Comparison of ENCODE assay signal across 8 cellular contexts in genomic region chrX:139831689-139832456, GRCh38.
DNase-seq lines count a peak whose midpoint lies in the region; ATAC-seq and TF ChIP-seq lines count a peak whose summit lies in the region.

No MANE protein-coding gene starts in this region.

- H3K27ac ChIP-seq in foreskin keratinocyte (no peak overlapping the region), PC-9 (no peak overlapping the region)

- no peaks in the 10 kb centered on the region for H3K9me3 ChIP-seq in PC-9 (ENCODE audit: insufficient read depth, low read depth)

- H3K36me3 Mint-ChIP-seq in activated CD4-positive, alpha-beta T cell treated with anti-CD3 and anti-CD28 coated beads, Interleukin-2, amount 10 ng/mL, durations not matched to agents 24 days and 14 days (ENCODE audit: low read depth) = no peaks in the 10 kb centered on the region

- CTCF ChIA-PET in PC-9 (lab: Charles Lee) = no interaction called here

- H3K27me3 Mint-ChIP-seq in activated CD4-positive, alpha-beta T cell treated with anti-CD3 and anti-CD28 coated beads, Interleukin-2, amount 10 ng/mL, durations not matched to agents 24 days and 14 days = no peaks in the 10 kb centered on the region

- H3K27ac Mint-ChIP-seq in activated CD4-positive, alpha-beta T cell treated with anti-CD3 and anti-CD28 coated beads, Interleukin-2, amount 10 ng/mL, durations not matched to agents 24 days and 14 days = no peak overlapping the region

- POLR2A ChIA-PET in PC-9 (lab: Charles Lee; ENCODE audit: unreplicated experiment) = no interaction called here

- no peak overlapping the region for H2AFZ ChIP-seq in PC-9

- no peaks in the 10 kb centered on the region for H3K27me3 ChIP-seq in foreskin keratinocyte
- H3K27me3 ChIP-seq in PC-9 (ENCODE audit: insufficient read depth, low read depth) = no peaks in the 10 kb centered on the region

- no peaks in the 10 kb centered on the region for H3K36me3 ChIP-seq in PC-9 (ENCODE audit: low read depth)

- no peak for DNase-seq in activated CD4-positive, alpha-beta T cell treated with anti-CD3 and anti-CD28 coated beads, Interleukin-2, amount 10 ng/mL, durations not matched to agents 24 days and 14 days
- no peak for DNase-seq in activated CD4-positive, alpha-beta T cell treated with anti-CD3 and anti-CD28 coated beads, Interleukin-2, amount 50 U/mL, for 1 hour
- DNase-seq in OCI-M1 (lab: John Stamatoyannopoulos, UW) (peak; percentile 61), glomerular visceral epithelial cell (ENCODE audit: extremely low spot score) (peak; percentile 51), HuH-7 (ENCODE audit: low spot score) (no peak), foreskin keratinocyte (no peak), PC-9 (no peak)

- H3K9me2 ChIP-seq in PC-9 (ENCODE audit: insufficient read depth) = no peaks in the 10 kb centered on the region

- H3K4me2 ChIP-seq in PC-9 = no peak overlapping the region

- no peaks in the 10 kb centered on the region for H3F3A ChIP-seq in PC-9 (ENCODE audit: insufficient read depth, low read depth)

- no TSS peak for BruUV-seq in PC-9 (replicated peaks; lab: Mats Ljungman, UMichigan)

- intact Hi-C loops in activated CD4-positive, alpha-beta T cell treated with anti-CD3 and anti-CD28 coated beads, Interleukin-2, amount 10 ng/mL, durations not matched to agents 24 days and 14 days (cut with micrococcal nuclease) = loop anchor here (5.0 kb wide), 1 partner anchor 100 kb away; the partner anchor contains the start of gene ATP11C
- intact Hi-C loops in PC-9 (cut with micrococcal nuclease; ENCODE audit: unreplicated experiment) = no loop called here

- H3K4me1 ChIP-seq in foreskin keratinocyte = peaks cover 2% of the 10 kb centered on the region
- H3K4me1 ChIP-seq in PC-9 (replicated peaks; ENCODE audit: insufficient read depth) = no peaks in the 10 kb centered on the region

- peak overlapping the region; percentile 39 for H3K4me3 Mint-ChIP-seq in activated CD4-positive, alpha-beta T cell treated with anti-CD3 and anti-CD28 coated beads, Interleukin-2, amount 10 ng/mL, durations not matched to agents 24 days and 14 days

- ATAC-seq in HG02938 (IDR thresholded peaks at IDR 0.05; ENCODE audit: unreplicated experiment) (peak; percentile 67), foreskin keratinocyte (no peak)

- no peak overlapping the region for H3K4me3 ChIP-seq in PC-9

- TF ChIP-seq CTCF in foreskin keratinocyte (conservative IDR thresholded peaks at IDR 0.05) = no peak
- no peak for TF ChIP-seq CTCF in PC-9 (conservative IDR thresholded peaks at IDR 0.05)

- H4K20me1 ChIP-seq in PC-9 (ENCODE audit: insufficient read depth) = no peaks in the 10 kb centered on the region

- H3K79me2 ChIP-seq in PC-9 (ENCODE audit: low read depth) = no peaks in the 10 kb centered on the region

- H3K4me1 Mint-ChIP-seq in activated CD4-positive, alpha-beta T cell treated with anti-CD3 and anti-CD28 coated beads, Interleukin-2, amount 10 ng/mL, durations not matched to agents 24 days and 14 days = peaks cover 11% of the 10 kb centered on the region

- no peaks in the 10 kb centered on the region for H3K9me3 Mint-ChIP-seq in activated CD4-positive, alpha-beta T cell treated with anti-CD3 and anti-CD28 coated beads, Interleukin-2, amount 10 ng/mL, durations not matched to agents 24 days and 14 days

Comparison
In these comparisons a context has a peak if more than half of its experiments do, and no peak if none do; other contexts are left out.
1. DNase-seq: peak in OCI-M1 (single experiment) and glomerular visceral epithelial cell (single experiment); none in activated CD4-positive, alpha-beta T cell treated with anti-CD3 and anti-CD28 coated beads, Interleukin-2, amount 10 ng/mL, durations not matched to agents 24 days and 14 days (single experiment), activated CD4-positive, alpha-beta T cell treated with anti-CD3 and anti-CD28 coated beads, Interleukin-2, amount 50 U/mL, for 1 hour (single experiment), HuH-7 (single experiment), foreskin keratinocyte (0 of 2) and PC-9 (0 of 2).